ENCODE assay signal across 8 cellular contexts in genomic region chr2:127386764-127387654, GRCh38. TPM values are rescaled to one million over a fixed set of nuclear protein-coding genes. Genes with fewer than 3 reads are reported as not detected.
DNase-seq lines count a peak whose midpoint lies in the region; ATAC-seq and TF ChIP-seq lines count a peak whose summit lies in the region.

No MANE protein-coding gene starts in this region.

- H2AFZ ChIP-seq in DND-41 (ENCODE audit: low read depth, low read length) (peak overlapping the region; percentile 83), Loucy (ENCODE audit: low read length) (peak overlapping the region; percentile 96), neuron (ENCODE audit: low read depth, low read length) (peak overlapping the region; percentile 94)

- ATAC-seq in DND-41 (ENCODE audit: insufficient read depth, low read depth), result peak; percentile 84

- peak; percentile 87 for DNase-seq in DND-41
- peak; percentile 80 for DNase-seq in H4 (ENCODE audit: low spot score)
- DNase-seq in SHP77 (lab: John Stamatoyannopoulos, UW), result peak; percentile 76 to 79
- peak; percentile 76 for DNase-seq in activated gamma-delta T cell treated with Interleukin-2 at 50 U/mL for 16 hours
- peak; percentile 66 for DNase-seq in foreskin melanocyte
- DNase-seq in stromal cell of bone marrow (ENCODE audit: low read depth), result peak; percentile 69

- no peaks in the 10 kb centered on the region for H3K27me3 ChIP-seq in DND-41 (ENCODE audit: insufficient read depth, low read length, poor library complexity)
- peaks cover 3% of the 10 kb centered on the region for H3K27me3 ChIP-seq in Loucy (ENCODE audit: insufficient read depth, low read length, poor library complexity, severe bottlenecking)
- H3K27me3 ChIP-seq in neuron (ENCODE audit: insufficient read depth, low read length), result no peaks in the 10 kb centered on the region

- H3K36me3 ChIP-seq in DND-41 (ENCODE audit: insufficient read depth, low read length), result peaks cover 8% of the 10 kb centered on the region
- H3K36me3 ChIP-seq in Loucy (ENCODE audit: insufficient read depth, low read length), result no peaks in the 10 kb centered on the region
- peaks cover under 1% of the 10 kb centered on the region for H3K36me3 ChIP-seq in neuron (ENCODE audit: insufficient read depth, low read length)

- H3K4me3 ChIP-seq in DND-41 (ENCODE audit: low read depth in 1 of 2, low read length in 2 of 2) (peak overlapping the region; percentile 78 to 82), Loucy (ENCODE audit: low read length, poor library complexity, severe bottlenecking) (peak overlapping the region; percentile 88), neuron (ENCODE audit: low read length) (peak overlapping the region; percentile 59)

- peaks cover 3% of the 10 kb centered on the region; the same call in 1 of the 2 replicates for H3F3A ChIP-seq in Loucy (ENCODE audit: low read depth)

- TF ChIP-seq CTCF in DND-41 (IDR thresholded peaks at IDR 0.05; ENCODE audit: borderline replicate concordance, extremely low read depth, low read length, poor library complexity, severe bottlenecking) (no peak), Loucy (conservative IDR thresholded peaks at IDR 0.05; ENCODE audit: low read length) (no peak)

- H3K9me3 ChIP-seq in DND-41 (ENCODE audit: insufficient read depth, low read length, severe bottlenecking) (no peaks in the 10 kb centered on the region), Loucy (ENCODE audit: insufficient read depth, low read depth, low read length) (no peaks in the 10 kb centered on the region), neuron (ENCODE audit: low read length) (no peaks in the 10 kb centered on the region)

- H3K79me2 ChIP-seq in DND-41 (ENCODE audit: insufficient read depth, low read length) (peaks cover 55% of the 10 kb centered on the region), Loucy (ENCODE audit: insufficient read depth, low read length) (peaks cover 48% of the 10 kb centered on the region)

- peaks cover 34% of the 10 kb centered on the region for H4K20me1 ChIP-seq in DND-41 (ENCODE audit: insufficient read depth, low read length)
- H4K20me1 ChIP-seq in Loucy (ENCODE audit: insufficient read depth, low read length, poor library complexity, severe bottlenecking), result peaks cover 45% of the 10 kb centered on the region

- H3K4me2 ChIP-seq in DND-41 (ENCODE audit: insufficient read depth, low read length), result peak overlapping the region; percentile 74
- H3K4me2 ChIP-seq in Loucy (ENCODE audit: low read depth, low read length, poor library complexity, severe bottlenecking), result peak overlapping the region; percentile 90

- H3K27ac ChIP-seq in DND-41 (ENCODE audit: low read length), result peak overlapping the region; percentile 90

- peaks cover 41% of the 10 kb centered on the region for H3K4me1 ChIP-seq in DND-41 (ENCODE audit: insufficient read depth, low read length)
- H3K4me1 ChIP-seq in Loucy (ENCODE audit: insufficient read depth, low read length, poor library complexity, severe bottlenecking), result peaks cover 46% of the 10 kb centered on the region
- H3K4me1 ChIP-seq in neuron (ENCODE audit: insufficient read depth, low read length), result peaks cover 20% of the 10 kb centered on the region

- H3K9me2 ChIP-seq in Loucy (replicated peaks; ENCODE audit: low read depth, low read length), result no peaks in the 10 kb centered on the region

- H3K9ac ChIP-seq in DND-41 (ENCODE audit: low read depth, low read length), result peak overlapping the region; percentile 99
- H3K9ac ChIP-seq in Loucy (ENCODE audit: low read depth, low read length, poor library complexity, severe bottlenecking), result peak overlapping the region; percentile 99

RNA-seq across cellular contexts. Expression of gene MAP3K2, which starts 0.8 kb away (rescaled TPM):
- 15.5 and 17.4 TPM in 2 replicates for total RNA-seq in H4 (2014; rRNA removed; shearing (Covaris generic))

RNA-seq across cellular contexts. Expression of gene PROC, which starts 31.2 kb away (rescaled TPM):
- 1.3 and 2.6 TPM in 2 replicates for total RNA-seq in H4 (2014; rRNA removed; shearing (Covaris generic))

Comparison
In these comparisons a context has a peak if more than half of its experiments do, and no peak if none do; other contexts are left out.
1. Peak in every context shown above with its lines: DNase-seq, ATAC-seq, H3K4me3 ChIP-seq and H3K27ac ChIP-seq.